In genomic region chr7:106851632-106852031, GRCh38 we compare ENCODE assay signal across 1 cellular context.
TF ChIP-seq lines count a peak whose summit lies in the region.

No MANE protein-coding gene starts in this region.

TF ChIP-seq in K562, 482 proteins besides CTCF, POLR2A, EP300 and RAD21:
- TF ChIP-seq CC2D1A (IDR thresholded peaks at IDR 0.05) (0 out of 2 replicates have a peak, but pooled peaks have one; percentile 23), CHAMP1 (IDR thresholded peaks at IDR 0.05) (peak; percentile 57; the same call in 1 of the 2 replicates), ZBTB26 (CRISPR knock-in tag; IDR thresholded peaks at IDR 0.05) (0 out of 2 replicates have a peak, but pooled peaks have one; percentile 9), NR1H2 (CRISPR knock-in tag; IDR thresholded peaks at IDR 0.05) (0 out of 2 replicates have a peak, but pooled peaks have one; percentile 8)
TF ChIP-seq in K562: peak in this region for 4; not testable (repeated sequence) for 478.
